28 cellular contexts compared by ENCODE assay signal in genomic region chr18:6795307-6795706, GRCh38.
DNase-seq lines count a peak whose midpoint lies in the region; ATAC-seq and TF ChIP-seq lines count a peak whose summit lies in the region.
"Had no signal": no experiment of that assay in that cellular context is flagged by ENCODE, and none has a peak within 500 bp of the region (broad histone marks: within the 10 kb centered on the region; RNA-seq: fewer than 3 reads in every experiment).

No MANE protein-coding gene starts in this region.

- DNase-seq in endodermal cell, result no peak
- no peak for DNase-seq in smooth muscle cell (lab: John Stamatoyannopoulos, UW; ENCODE audit: unreplicated experiment)
- DNase-seq in kidney glomerular epithelial cell (lab: John Stamatoyannopoulos, UW), result no peak
- no peak for DNase-seq in adrenal gland
- DNase-seq: activated B cell treated with CpG ODN at 0.5 μM for 24 hours; activated CD8-positive, alpha-beta T cell treated with anti-CD3 and anti-CD28 coated beads, Interleukin-2, amount 10 ng/mL, durations not matched to agents 7 days and 5 days; activated naive CD4-positive, alpha-beta T cell; activated T-cell treated with anti-CD3 and anti-CD28 coated beads, Interleukin-2, amount 50 U/mL, for 1 hour; AML-193; effector memory CD8-positive, alpha-beta T cell; HCEC 1CT; hypothalamus; islet precursor cell; naive thymus-derived CD4-positive, alpha-beta T cell; NCI-H1092 treated with DMSO at 0.1 percent for 48 hours; NCI-H2081; NCI-H510A; small intestine; stimulated activated CD4-positive, alpha-beta T cell treated with anti-CD3 and anti-CD28 coated beads, Interleukin-2, amount 100 ng/mL, for 48 hours; upper lobe of left lung had no signal

- H4K20me1 ChIP-seq in smooth muscle cell (ENCODE audit: low read depth), result no peaks in the 10 kb centered on the region

- H3K27me3 ChIP-seq in endodermal cell (ENCODE audit: control insufficient read depth, insufficient read depth, low read length, poor library complexity, severe bottlenecking) (no peaks in the 10 kb centered on the region), smooth muscle cell (ENCODE audit: low read depth) (no peaks in the 10 kb centered on the region), adrenal gland (no peaks in the 10 kb centered on the region)
- H3K27me3 ChIP-seq: upper lobe of left lung had no signal

- H3K27ac ChIP-seq in VCaP (0 out of 2 replicates have a peak overlapping the region, but pooled peaks have one; percentile 5), endodermal cell (ENCODE audit: low read depth, low read length) (no peak overlapping the region), mesodermal cell (ENCODE audit: low read depth, low read length, severe bottlenecking) (peak overlapping the region; percentile 25), smooth muscle cell (ENCODE audit: low read depth) (peak overlapping the region; percentile 56), adrenal gland (peak overlapping the region in 1 of 5 donors; percentile 29)
- H3K27ac ChIP-seq: prostate gland had no signal

- peaks cover 8% of the 10 kb centered on the region for H3K4me1 Mint-ChIP-seq in endodermal cell
- H3K4me1 Mint-ChIP-seq: activated B cell treated with CpG ODN at 0.5 μM for 24 hours; naive thymus-derived CD4-positive, alpha-beta T cell had no signal

- H3F3A ChIP-seq in smooth muscle cell (ENCODE audit: low read depth), result peaks cover 9% of the 10 kb centered on the region

- H3K9me3 ChIP-seq in endodermal cell (ENCODE audit: control insufficient read depth, low read length), result peaks cover 3% of the 10 kb centered on the region
- no peaks in the 10 kb centered on the region for H3K9me3 ChIP-seq in mesodermal cell (ENCODE audit: control insufficient read depth, low read length)
- no peaks in the 10 kb centered on the region for H3K9me3 ChIP-seq in smooth muscle cell (replicated peaks; ENCODE audit: low read depth)
- H3K9me3 ChIP-seq in adrenal gland (replicated peaks in 1 of 3), result no peaks in the 10 kb centered on the region
- H3K9me3 ChIP-seq: prostate gland, upper lobe of left lung had no signal

- H3K9ac ChIP-seq in endodermal cell (ENCODE audit: extremely low read depth, low read length, poor library complexity, severe bottlenecking) (no peak overlapping the region), smooth muscle cell (ENCODE audit: low read depth) (peak overlapping the region; percentile 20)

- intact Hi-C loops in adrenal gland (cut with DNase I), result no loop called here

- peaks cover 8% of the 10 kb centered on the region for H3K79me2 ChIP-seq in smooth muscle cell (ENCODE audit: low read depth)

- H3K9me3 Mint-ChIP-seq in endodermal cell, result peaks cover 12% of the 10 kb centered on the region

- H2AFZ ChIP-seq in smooth muscle cell (ENCODE audit: low read depth), result peak overlapping the region; percentile 51

- no peak overlapping the region for H3K4me3 Mint-ChIP-seq in endodermal cell
- H3K4me3 Mint-ChIP-seq: activated B cell treated with CpG ODN at 0.5 μM for 24 hours; activated CD8-positive, alpha-beta T cell treated with anti-CD3 and anti-CD28 coated beads, Interleukin-2, amount 10 ng/mL, durations not matched to agents 7 days and 5 days; effector memory CD8-positive, alpha-beta T cell; naive thymus-derived CD4-positive, alpha-beta T cell; stimulated activated naive CD8-positive, alpha-beta T cell treated with anti-CD3 and anti-CD28 coated beads, Interleukin-15, Interleukin-2, amounts not matched to agents 100 ng/mL and 50 ng/mL, for 24 hours; T-helper 2 cell treated with Interferon-gamma antibody and Interleukin-4, amounts not matched to agents 5 μg/mL and 100 μg/mL, for 36 hours had no signal

- H3K27ac Mint-ChIP-seq in endodermal cell, result peak overlapping the region; percentile 64
- H3K27ac Mint-ChIP-seq: activated B cell treated with CpG ODN at 0.5 μM for 24 hours; activated CD8-positive, alpha-beta T cell treated with anti-CD3 and anti-CD28 coated beads, Interleukin-2, amount 10 ng/mL, durations not matched to agents 7 days and 5 days; effector memory CD8-positive, alpha-beta T cell; naive thymus-derived CD4-positive, alpha-beta T cell; stimulated activated naive CD8-positive, alpha-beta T cell treated with anti-CD3 and anti-CD28 coated beads, Interleukin-15, Interleukin-2, amounts not matched to agents 100 ng/mL and 50 ng/mL, for 24 hours; T-helper 2 cell treated with Interferon-gamma antibody and Interleukin-4, amounts not matched to agents 5 μg/mL and 100 μg/mL, for 36 hours had no signal

- 86 to 91% methylated on average over 2 to 4 of the region's 4 CpGs for WGBS in endodermal cell (ENCODE audit: insufficient coverage in 1 of 2, insufficient read length in 1 of 2), 2 experiments
- 67 to 100% methylated on average over 1 of the region's 4 CpGs for WGBS in mesodermal cell (ENCODE audit: insufficient coverage in 2 of 2), 2 experiments
- WGBS in smooth muscle cell (ENCODE audit: low lambda C conversion rate), result 43% methylated on average over 4 of the region's 4 CpGs
- WGBS in adrenal gland, 4 donors, result 64 to 81% (median 80%) methylated on average over 4 of the region's 4 CpGs

- peaks cover 30% of the 10 kb centered on the region for H3K36me3 ChIP-seq in endodermal cell (ENCODE audit: control insufficient read depth, insufficient read depth, low read length)
- peaks cover 5% of the 10 kb centered on the region for H3K36me3 ChIP-seq in mesodermal cell (ENCODE audit: control insufficient read depth, insufficient read depth, low read length)
- H3K36me3 ChIP-seq in smooth muscle cell (ENCODE audit: low read depth), result no peaks in the 10 kb centered on the region
- H3K36me3 ChIP-seq in adrenal gland (replicated peaks in 1 of 2), result no peaks in the 10 kb centered on the region
- H3K36me3 ChIP-seq: prostate gland, upper lobe of left lung had no signal

- peak overlapping the region; percentile 68 for H3K4me2 ChIP-seq in smooth muscle cell

- H3K36me3 Mint-ChIP-seq in endodermal cell (ENCODE audit: low read depth), result peaks cover 53% of the 10 kb centered on the region
- H3K36me3 Mint-ChIP-seq: naive thymus-derived CD4-positive, alpha-beta T cell had no signal

- no peak for TF ChIP-seq POLR2A in adrenal gland (IDR thresholded peaks at IDR 0.05)

- TF ChIP-seq CTCF in VCaP (conservative IDR thresholded peaks at IDR 0.05) (no peak), endodermal cell (conservative IDR thresholded peaks at IDR 0.05) (no peak), smooth muscle cell (IDR thresholded peaks at IDR 0.05; ENCODE audit: borderline replicate concordance, insufficient read depth, poor library complexity, severe bottlenecking) (no peak), adrenal gland (IDR thresholded peaks at IDR 0.05) (no peak)

- H3K4me3 ChIP-seq in endodermal cell (ENCODE audit: low read length), result no peak overlapping the region
- H3K4me3 ChIP-seq in mesodermal cell (ENCODE audit: extremely low read depth, insufficient read depth, low read length, poor library complexity, severe bottlenecking), result no peak overlapping the region
- no peak overlapping the region for H3K4me3 ChIP-seq in smooth muscle cell
- no peak overlapping the region for H3K4me3 ChIP-seq in adrenal gland
- H3K4me3 ChIP-seq: lung, prostate gland, upper lobe of left lung had no signal

- no peaks in the 10 kb centered on the region for H3K27me3 Mint-ChIP-seq in endodermal cell (ENCODE audit: insufficient read depth)
- H3K27me3 Mint-ChIP-seq: activated B cell treated with CpG ODN at 0.5 μM for 24 hours; effector memory CD8-positive, alpha-beta T cell; naive thymus-derived CD4-positive, alpha-beta T cell; stimulated activated naive CD8-positive, alpha-beta T cell treated with anti-CD3 and anti-CD28 coated beads, Interleukin-15, Interleukin-2, amounts not matched to agents 100 ng/mL and 50 ng/mL, for 24 hours had no signal

- no peak for ATAC-seq in GM18517 (IDR thresholded peaks at IDR 0.05; ENCODE audit: unreplicated experiment)
- ATAC-seq: activated CD8-positive, alpha-beta T cell treated with anti-CD3 and anti-CD28 coated beads, Interleukin-2, amount 10 ng/mL, durations not matched to agents 7 days and 5 days; effector memory CD8-positive, alpha-beta T cell; naive thymus-derived CD4-positive, alpha-beta T cell; SK-N-SH treated with all-trans-retinoic acid at 6 μM for 48 hours had no signal

- H3K4me1 ChIP-seq in endodermal cell (ENCODE audit: control insufficient read depth, insufficient read depth, low read length), result no peaks in the 10 kb centered on the region
- H3K4me1 ChIP-seq in mesodermal cell (ENCODE audit: control insufficient read depth, insufficient read depth, low read length, poor library complexity, severe bottlenecking), result no peaks in the 10 kb centered on the region
- no peaks in the 10 kb centered on the region for H3K4me1 ChIP-seq in smooth muscle cell (ENCODE audit: low read depth)
- H3K4me1 ChIP-seq in adrenal gland (replicated peaks in 1 of 2), result no peaks in the 10 kb centered on the region
- H3K4me1 ChIP-seq: prostate gland, upper lobe of left lung had no signal
